In genomic region chr13:113033054-113033453, GRCh38 we compare ENCODE assay signal across 27 cellular contexts.
"Had no signal": no experiment of that assay in that cellular context is flagged by ENCODE, and none has a peak within 500 bp of the region (broad histone marks: within the 10 kb centered on the region; RNA-seq: fewer than 3 reads in every experiment).

No MANE protein-coding gene starts in this region.

- DNase-seq: hypothalamus; immature natural killer cell; left ventricle myocardium inferior; midbrain; naive thymus-derived CD8-positive, alpha-beta T cell; ovary; retina; stimulated activated CD4-positive, alpha-beta T cell treated with anti-CD3 and anti-CD28 coated beads, Interleukin-12 subunit alpha, Interleukin-12 subunit beta, amount 100 ng/mL, for 4 hours; stimulated activated CD4-positive, alpha-beta T cell treated with anti-CD3 and anti-CD28 coated beads, Interleukin-15, amount 100 ng/mL, for 24 hours; stimulated activated CD4-positive, alpha-beta T cell treated with anti-CD3 and anti-CD28 coated beads, Interleukin-2, amount 100 ng/mL, for 24 hours; stimulated activated CD4-positive, alpha-beta T cell treated with anti-CD3 and anti-CD28 coated beads, Interleukin-4, amount 100 ng/mL, for 1 hour; stimulated activated naive B cell treated with anti-CD40 and anti-IgM and Interleukin-4, amounts not matched to agents 10 μg/mL and 1 μg/mL and 100 μg/mL, for 72 hours; stimulated activated naive CD8-positive, alpha-beta T cell treated with anti-CD3 and anti-CD28 coated beads, Interleukin-15, Interleukin-2, amounts not matched to agents 100 U/mL and 50 U/mL, for 24 hours; stomach; testis; tibial artery; trophoblast cell; upper lobe of right lung had no signal

- H3K27me3 Mint-ChIP-seq: naive thymus-derived CD8-positive, alpha-beta T cell; stimulated activated naive B cell treated with anti-CD40 and anti-IgM and Interleukin-4, amounts not matched to agents 10 μg/mL and 1 μg/mL and 100 μg/mL, for 72 hours had no signal

- H3K9ac ChIP-seq: neural progenitor cell had no signal

- H3K4me3 ChIP-seq: heart left ventricle, left ventricle myocardium inferior, lung, neural progenitor cell, ovary, prostate gland, skin epidermis, stomach, testis, tibial artery, upper lobe of right lung had no signal

- H3K36me3 ChIP-seq: heart left ventricle, left ventricle myocardium inferior, neural progenitor cell, ovary, prostate gland, tibial artery, upper lobe of right lung had no signal

- H3K4me3 Mint-ChIP-seq: immature natural killer cell; naive thymus-derived CD8-positive, alpha-beta T cell; nephron; neural progenitor cell; stimulated activated naive B cell treated with anti-CD40 and anti-IgM and Interleukin-4, amounts not matched to agents 10 μg/mL and 1 μg/mL and 100 μg/mL, for 72 hours had no signal

- ATAC-seq: heart left ventricle; naive thymus-derived CD8-positive, alpha-beta T cell; right cardiac atrium; sciatic nerve; stimulated activated naive B cell treated with anti-CD40 and anti-IgM and Interleukin-4, amounts not matched to agents 10 μg/mL and 1 μg/mL and 100 μg/mL, for 72 hours; stimulated activated naive CD8-positive, alpha-beta T cell treated with anti-CD3 and anti-CD28 coated beads, Interleukin-15, Interleukin-2, amounts not matched to agents 100 U/mL and 50 U/mL, for 24 hours; upper lobe of right lung had no signal

- H3K4me1 Mint-ChIP-seq: immature natural killer cell had no signal

- H2AFZ ChIP-seq: neural progenitor cell had no signal

- H3K9me3 ChIP-seq: left ventricle myocardium inferior, ovary, prostate gland, stomach, testis, tibial artery, upper lobe of right lung had no signal

- H3K4me1 ChIP-seq: neural progenitor cell, prostate gland, testis had no signal

- H3K27ac ChIP-seq: heart left ventricle, left ventricle myocardium inferior, neural progenitor cell, ovary, prostate gland, skin epidermis, stomach, testis, tibial artery, upper lobe of right lung had no signal

- H3K27me3 ChIP-seq: heart left ventricle, neural progenitor cell, ovary, testis, upper lobe of right lung had no signal

- H3K9me3 Mint-ChIP-seq: immature natural killer cell; stimulated activated naive B cell treated with anti-CD40 and anti-IgM and Interleukin-4, amounts not matched to agents 10 μg/mL and 1 μg/mL and 100 μg/mL, for 72 hours had no signal

- FAIRE-seq: islet of Langerhans had no signal

- H3K36me3 Mint-ChIP-seq: immature natural killer cell had no signal

- H3K4me2 ChIP-seq: neural progenitor cell had no signal

- H3K27ac Mint-ChIP-seq: immature natural killer cell; naive thymus-derived CD8-positive, alpha-beta T cell; nephron; neural progenitor cell; stimulated activated naive B cell treated with anti-CD40 and anti-IgM and Interleukin-4, amounts not matched to agents 10 μg/mL and 1 μg/mL and 100 μg/mL, for 72 hours had no signal
